9 cellular contexts compared by ENCODE assay signal in genomic region chr3:72888546-72889309, GRCh38. TPM values are rescaled to one million over a fixed set of nuclear protein-coding genes. Genes with fewer than 3 reads are reported as not detected.
DNase-seq lines count a peak whose midpoint lies in the region; ATAC-seq and TF ChIP-seq lines count a peak whose summit lies in the region.
"Had no signal": no experiment of that assay in that cellular context is flagged by ENCODE, and none has a peak within 500 bp of the region (broad histone marks: within the 10 kb centered on the region; RNA-seq: fewer than 3 reads in every experiment).

No MANE protein-coding gene starts in this region.

- H3K9ac ChIP-seq in skeletal muscle tissue (ENCODE audit: low read depth in 1 of 3, low read length in 3 of 3): peak overlapping the region in 2 of 3 donors; percentile 26 to 61

- no peak for ATAC-seq in GM21528 (IDR thresholded peaks at IDR 0.05; ENCODE audit: low FRiP score, unreplicated experiment)

- no peak overlapping the region for H3K27ac ChIP-seq in WERI-Rb-1
- peak overlapping the region; percentile 1 for H3K27ac ChIP-seq in skeletal muscle tissue (ENCODE audit: low read depth, low read length)
- H3K27ac ChIP-seq: 22Rv1 had no signal

- H3K27me3 ChIP-seq in WERI-Rb-1 (ENCODE audit: insufficient read depth, low read depth, severe bottlenecking) (no peaks in the 10 kb centered on the region), skeletal muscle tissue (ENCODE audit: control insufficient read depth in 3 of 3, insufficient read depth in 3 of 3, low read length in 3 of 3) (no peaks in the 10 kb centered on the region)

- H3K4me3 ChIP-seq in WERI-Rb-1 (ENCODE audit: low read depth, low read length): peak overlapping the region; percentile 59
- peak overlapping the region; percentile 38 to 61 (median 54) for H3K4me3 ChIP-seq in skeletal muscle tissue (ENCODE audit: low read length in 3 of 3)

- no peak for TF ChIP-seq CTCF in WERI-Rb-1 (IDR thresholded peaks at IDR 0.05; ENCODE audit: low read depth, low read length)

- H3K9me3 ChIP-seq in WERI-Rb-1 (ENCODE audit: severe bottlenecking): no peaks in the 10 kb centered on the region
- no peaks in the 10 kb centered on the region for H3K9me3 ChIP-seq in skeletal muscle tissue (ENCODE audit: control insufficient read depth in 3 of 3, low read length in 3 of 3)

- DNase-seq in DMS 273 (lab: John Stamatoyannopoulos, UW; ENCODE audit: unreplicated experiment) (peak; percentile 39), DMS 273 treated with DMSO at 0.1 percent for 48 hours (lab: John Stamatoyannopoulos, UW) (no peak), WERI-Rb-1 (peak; percentile 15), hippocampal formation (lab: John Stamatoyannopoulos, UW) (peak; percentile 23 to 49), NCI-H2196 treated with DMSO at 0.1 percent for 48 hours (lab: John Stamatoyannopoulos, UW; ENCODE audit: unreplicated experiment) (no peak)
- no peak for DNase-seq in stimulated activated CD4-positive, alpha-beta T cell treated with anti-CD3 and anti-CD28 coated beads, Interleukin-4, amount 100 ng/mL, for 4 hours

- no peaks in the 10 kb centered on the region for H3K36me3 ChIP-seq in WERI-Rb-1
- H3K36me3 ChIP-seq in skeletal muscle tissue (ENCODE audit: control insufficient read depth in 3 of 3, insufficient read depth in 3 of 3, low read length in 3 of 3): no peaks in the 10 kb centered on the region

- peaks cover 11 to 14% (median 13%) of the 10 kb centered on the region in 3 donors for H3K4me1 ChIP-seq in skeletal muscle tissue (ENCODE audit: control insufficient read depth in 3 of 3, insufficient read depth in 3 of 3, low read length in 3 of 3)

RNA-seq across cellular contexts. Expression of gene GXYLT2, which starts 0.9 kb away (rescaled TPM):
- 31.8 TPM for total RNA-seq in skeletal muscle tissue

RNA-seq across cellular contexts. Expression of gene SHQ1, which starts 40.5 kb away (rescaled TPM):
- 21.4 TPM for total RNA-seq in skeletal muscle tissue

Comparison
In these comparisons a context has a peak if more than half of its experiments do, and no peak if none do; other contexts are left out.
1. DNase-seq: peak in DMS 273 (single experiment), WERI-Rb-1 (single experiment) and hippocampal formation (2 of 2); none in DMS 273 treated with DMSO at 0.1 percent for 48 hours (single experiment), NCI-H2196 treated with DMSO at 0.1 percent for 48 hours (single experiment) and stimulated activated CD4-positive, alpha-beta T cell treated with anti-CD3 and anti-CD28 coated beads, Interleukin-4, amount 100 ng/mL, for 4 hours (0 of 2).